ENCODE assay signal across 8 cellular contexts in the genomic region with DNA sequence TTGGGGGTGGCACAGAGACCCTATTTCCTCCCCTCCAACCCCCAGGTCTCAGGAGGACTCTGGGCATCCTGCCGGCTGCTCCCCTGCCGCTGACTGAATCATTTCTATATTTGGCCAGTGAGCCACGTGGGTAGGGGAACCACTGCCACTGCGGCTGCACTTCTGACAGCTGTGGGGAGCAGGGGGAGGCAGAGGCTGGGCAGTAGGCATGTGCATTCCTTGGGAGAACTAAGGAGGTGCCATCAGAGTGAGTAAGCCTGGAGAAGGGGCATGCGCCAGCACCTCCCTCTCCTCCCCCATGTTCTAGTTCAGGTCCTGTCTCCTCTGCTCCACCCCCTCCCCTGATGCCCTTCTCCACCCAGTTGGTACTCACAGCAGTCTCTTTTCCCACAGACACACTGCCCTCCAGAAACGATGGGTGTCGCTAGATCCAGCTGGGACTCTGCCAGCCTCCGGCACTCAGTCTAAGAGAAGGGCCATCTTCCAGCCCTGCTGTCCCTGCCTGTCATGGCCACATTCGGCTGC. TPM values are rescaled to one million over a fixed set of nuclear protein-coding genes. Genes with fewer than 3 reads are reported as not detected.
DNase-seq lines count a peak whose midpoint lies in the region; ATAC-seq, FAIRE-seq and TF ChIP-seq lines count a peak whose summit lies in the region.

No MANE protein-coding gene starts in this region.

- peaks cover 13% of the 10 kb centered on the region for H3K4me1 ChIP-seq in astrocyte (ENCODE audit: insufficient read depth, low read length)

- no peak overlapping the region for H3K27ac ChIP-seq in astrocyte (ENCODE audit: low read depth, low read length)

- peaks cover 4% of the 10 kb centered on the region for H4K20me1 ChIP-seq in astrocyte (ENCODE audit: insufficient read depth, low read length)

- H3K9me3 Mint-ChIP-seq in astrocyte (ENCODE audit: unreplicated experiment): no peaks in the 10 kb centered on the region

- H3K4me3 ChIP-seq in astrocyte (ENCODE audit: insufficient read depth, low read depth, low read length): no peak overlapping the region

- peaks cover 39% of the 10 kb centered on the region for H3K27me3 Mint-ChIP-seq in astrocyte (ENCODE audit: low read depth, unreplicated experiment)

- no peak for TF ChIP-seq CTCF in astrocyte (IDR thresholded peaks at IDR 0.05; ENCODE audit: insufficient read depth, low read depth, low read length)

- H3K79me2 ChIP-seq in astrocyte (ENCODE audit: insufficient read depth, low read length): no peaks in the 10 kb centered on the region

- H3K27me3 ChIP-seq in astrocyte (ENCODE audit: insufficient read depth, low read length): no peaks in the 10 kb centered on the region

- no peak overlapping the region for H3K9ac ChIP-seq in astrocyte (ENCODE audit: low read length)

- H3K36me3 ChIP-seq in astrocyte (ENCODE audit: insufficient read depth, low read length): no peaks in the 10 kb centered on the region

- no peak for FAIRE-seq in astrocyte (lab: Jason Lieb, UNC)

- peak; percentile 62 for ATAC-seq in HG03439 (IDR thresholded peaks at IDR 0.05; ENCODE audit: unreplicated experiment)
- no peak for ATAC-seq in GM18519 (IDR thresholded peaks at IDR 0.05; ENCODE audit: low FRiP score, unreplicated experiment)
- no peak for ATAC-seq in GM19324 (IDR thresholded peaks at IDR 0.05; ENCODE audit: low FRiP score, unreplicated experiment)
- no peak for ATAC-seq in HG03135 (IDR thresholded peaks at IDR 0.05; ENCODE audit: unreplicated experiment)

- H3K4me2 ChIP-seq in astrocyte (ENCODE audit: low read length): peak overlapping the region; percentile 18

- no peak overlapping the region for H3K4me3 Mint-ChIP-seq in astrocyte (ENCODE audit: unreplicated experiment)

- no peaks in the 10 kb centered on the region for H3K9me3 ChIP-seq in astrocyte (ENCODE audit: insufficient read depth, low read depth, low read length)

- H3K4me1 Mint-ChIP-seq in astrocyte (ENCODE audit: low read depth, unreplicated experiment): peaks cover 30% of the 10 kb centered on the region

- peaks cover 22% of the 10 kb centered on the region for H3K36me3 Mint-ChIP-seq in astrocyte (ENCODE audit: low read depth, unreplicated experiment)

- H3K27ac Mint-ChIP-seq in astrocyte (ENCODE audit: unreplicated experiment): no peak overlapping the region

- peak; percentile 15 for DNase-seq in GDM1 (lab: John Stamatoyannopoulos, UW)
- peak; percentile 74 for DNase-seq in astrocyte (ENCODE audit: low read depth)
- DNase-seq in mesenteric fat pad (ENCODE audit: low spot score): peak; percentile 84
- no peak for DNase-seq in SW480 (ENCODE audit: low spot score)

- no peak overlapping the region for H2AFZ ChIP-seq in astrocyte (ENCODE audit: low read depth, low read length)

RNA-seq across cellular contexts. Expression of gene PPFIA4, which starts 12.0 kb away (rescaled TPM):
- total RNA-seq in astrocyte: 9.1 and 11.0 TPM in 2 replicates
- total RNA-seq in mesenteric fat pad: 0.55 TPM

RNA-seq across cellular contexts. Expression of gene TMEM183A, which starts 31.1 kb away (rescaled TPM):
- 66.1 and 68.6 TPM in 2 replicates for total RNA-seq in astrocyte
- total RNA-seq in mesenteric fat pad: 48.7 TPM

RNA-seq across cellular contexts. Expression of gene MYOG, which starts 47.5 kb away (rescaled TPM):
- total RNA-seq in astrocyte (not detected in 2 replicates), mesenteric fat pad (not detected)
